ENCODE assay signal across 8 cellular contexts in the genomic region with DNA sequence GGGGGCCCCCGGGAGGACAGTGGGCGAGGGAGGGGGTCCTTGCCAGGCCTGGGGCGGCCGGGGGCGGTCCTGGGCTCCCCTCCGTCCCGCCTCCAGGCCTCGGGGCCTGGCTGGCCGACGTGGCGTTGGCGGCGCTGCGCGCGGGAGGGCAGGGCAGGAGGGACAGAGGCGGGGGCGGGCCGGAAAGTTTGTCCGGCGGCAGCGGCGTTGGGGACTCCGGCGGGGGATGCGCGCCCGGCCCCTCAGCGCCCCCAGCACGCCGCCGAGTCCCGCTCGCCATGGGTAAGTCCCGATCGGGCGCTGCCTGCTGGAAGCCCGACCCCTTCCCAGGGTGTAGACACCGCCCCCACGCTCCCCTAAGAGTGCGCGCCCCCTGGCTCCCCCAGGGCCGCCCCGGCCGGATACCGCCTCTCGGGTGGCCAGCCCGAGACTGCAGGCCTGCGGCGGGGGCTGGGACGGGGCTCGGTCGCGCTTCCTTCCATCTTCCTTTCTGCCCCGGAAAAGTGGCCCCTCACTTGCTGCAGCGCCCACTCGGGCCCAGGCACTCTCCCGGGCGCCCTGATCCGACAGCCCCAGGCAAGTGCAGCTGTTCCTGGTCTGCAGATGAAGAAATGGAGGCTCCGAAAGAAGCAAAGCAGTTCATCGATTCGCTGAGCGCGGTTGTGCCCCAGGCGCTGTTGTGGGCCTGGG. TPM values are rescaled to one million over a fixed set of nuclear protein-coding genes. Genes with fewer than 3 reads are reported as not detected.
DNase-seq lines count a peak whose midpoint lies in the region; ATAC-seq and TF ChIP-seq lines count a peak whose summit lies in the region.

TSS of gene SLC2A10 (plus strand) at position 191 of the 690 bp plus-strand sequence. CDS start at position 279, 88 bp downstream.

- H3K9me3 ChIP-seq in right cardiac atrium (ENCODE audit: control insufficient read depth, low read length): no peaks in the 10 kb centered on the region
- H3K9me3 ChIP-seq in psoas muscle: no peaks in the 10 kb centered on the region

- no peak for TF ChIP-seq CTCF in psoas muscle (IDR thresholded peaks at IDR 0.05)

- no peak for ATAC-seq in activated CD4-positive, alpha-beta T cell treated with anti-CD3 and anti-CD28 coated beads for 36 hours
- peak; percentile 94 to 95 for ATAC-seq in right cardiac atrium
- ATAC-seq in psoas muscle: peak; percentile 51 to 79 (median 61)
- no peak for ATAC-seq in GM18861 (IDR thresholded peaks at IDR 0.05; ENCODE audit: unreplicated experiment)

- H3K4me3 ChIP-seq in right cardiac atrium (ENCODE audit: low read length) (peak within 1 kb of the TSS; percentile 69), psoas muscle (peak within 1 kb of the TSS; percentile 70)

- H3K27ac ChIP-seq in right cardiac atrium (ENCODE audit: low read length) (no peak within 1 kb of the TSS), psoas muscle (peak within 1 kb of the TSS; percentile 53)

- peaks cover 62% of the 10 kb centered on the region for H3K27me3 Mint-ChIP-seq in activated CD4-positive, alpha-beta T cell treated with anti-CD3 and anti-CD28 coated beads for 36 hours
- peaks cover 51% of the 10 kb centered on the region for H3K27me3 Mint-ChIP-seq in activated T-helper 2 cell treated with anti-CD3 and anti-CD28 coated beads, Interferon-gamma antibody, Interleukin-2, Interleukin-4, amounts not matched to agents 10 μg/mL and 5 μg/mL and 100 μg/mL, durations not matched to agents 14 hours and 24 hours and 36 hours (ENCODE audit: low read depth)

- H3K27ac Mint-ChIP-seq in activated CD4-positive, alpha-beta T cell treated with anti-CD3 and anti-CD28 coated beads for 36 hours: no peak within 1 kb of the TSS
- H3K27ac Mint-ChIP-seq in activated T-helper 2 cell treated with anti-CD3 and anti-CD28 coated beads, Interferon-gamma antibody, Interleukin-2, Interleukin-4, amounts not matched to agents 10 μg/mL and 5 μg/mL and 100 μg/mL, durations not matched to agents 14 hours and 24 hours and 36 hours: no peak within 1 kb of the TSS

- H3K27me3 ChIP-seq in right cardiac atrium (ENCODE audit: control insufficient read depth, insufficient read depth): no peaks in the 10 kb centered on the region
- H3K27me3 ChIP-seq in psoas muscle (ENCODE audit: insufficient read depth in 3 of 3, low read length in 2 of 3): peaks cover 0 to 31% (median 13%) of the 10 kb centered on the region in 3 donors

- intact Hi-C loops in activated CD4-positive, alpha-beta T cell treated with anti-CD3 and anti-CD28 coated beads for 36 hours (cut with DNase I, micrococcal nuclease): no loop called here
- intact Hi-C loops in activated T-helper 2 cell treated with anti-CD3 and anti-CD28 coated beads, Interferon-gamma antibody, Interleukin-2, Interleukin-4, amounts not matched to agents 10 μg/mL and 5 μg/mL and 100 μg/mL, durations not matched to agents 14 hours and 24 hours and 36 hours (cut with micrococcal nuclease): no loop called here
- intact Hi-C loops in right cardiac atrium (cut with DNase I) (no loop called here), psoas muscle (cut with DNase I) (no loop called here)

- no peak for DNase-seq in activated CD4-positive, alpha-beta T cell treated with anti-CD3 and anti-CD28 coated beads for 36 hours
- no peak for DNase-seq in activated CD4-positive, alpha-beta T cell treated with anti-CD3 and anti-CD28 coated beads for 1 hour
- DNase-seq in activated T-helper 2 cell treated with anti-CD3 and anti-CD28 coated beads, Interferon-gamma antibody, Interleukin-2, Interleukin-4, amounts not matched to agents 10 μg/mL and 5 μg/mL and 100 μg/mL, durations not matched to agents 14 hours and 24 hours and 36 hours (ENCODE audit: low spot score): no peak
- DNase-seq in right cardiac atrium (peak; percentile 79 to 91 (median 90)), psoas muscle (peak; percentile 67 to 74), superior temporal gyrus (ENCODE audit: extremely low spot score) (no peak)
- DNase-seq in stimulated activated naive CD4-positive, alpha-beta T cell treated with Interleukin-2 at 50 U/mL for 16 hours (lab: John Stamatoyannopoulos, UW): no peak

- H3K9me3 Mint-ChIP-seq in activated CD4-positive, alpha-beta T cell treated with anti-CD3 and anti-CD28 coated beads for 36 hours (ENCODE audit: low read depth): peaks cover 6% of the 10 kb centered on the region
- no peaks in the 10 kb centered on the region for H3K9me3 Mint-ChIP-seq in activated T-helper 2 cell treated with anti-CD3 and anti-CD28 coated beads, Interferon-gamma antibody, Interleukin-2, Interleukin-4, amounts not matched to agents 10 μg/mL and 5 μg/mL and 100 μg/mL, durations not matched to agents 14 hours and 24 hours and 36 hours

- H3K36me3 ChIP-seq in psoas muscle (ENCODE audit: insufficient read depth in 1 of 2, low read depth in 1 of 2): no peaks in the 10 kb centered on the region

- peak within 1 kb of the TSS; percentile 24 for H3K4me3 Mint-ChIP-seq in activated CD4-positive, alpha-beta T cell treated with anti-CD3 and anti-CD28 coated beads for 36 hours
- H3K4me3 Mint-ChIP-seq in activated T-helper 2 cell treated with anti-CD3 and anti-CD28 coated beads, Interferon-gamma antibody, Interleukin-2, Interleukin-4, amounts not matched to agents 10 μg/mL and 5 μg/mL and 100 μg/mL, durations not matched to agents 14 hours and 24 hours and 36 hours (ENCODE audit: low read depth): peak within 1 kb of the TSS; percentile 34

- CTCF ChIA-PET in activated CD4-positive, alpha-beta T cell treated with anti-CD3 and anti-CD28 coated beads for 36 hours (lab: Charles Lee): interaction anchor here (1.0 kb wide), 1 partner anchor 24 kb away, joined by 3 read pairs; no protein-coding TSS in a partner anchor

- H3K4me1 Mint-ChIP-seq in activated CD4-positive, alpha-beta T cell treated with anti-CD3 and anti-CD28 coated beads for 36 hours: peaks cover 11% of the 10 kb centered on the region
- H3K4me1 Mint-ChIP-seq in activated T-helper 2 cell treated with anti-CD3 and anti-CD28 coated beads, Interferon-gamma antibody, Interleukin-2, Interleukin-4, amounts not matched to agents 10 μg/mL and 5 μg/mL and 100 μg/mL, durations not matched to agents 14 hours and 24 hours and 36 hours (ENCODE audit: low read depth): peaks cover 6% of the 10 kb centered on the region

- POLR2A ChIA-PET in activated CD4-positive, alpha-beta T cell treated with anti-CD3 and anti-CD28 coated beads for 36 hours (lab: Charles Lee): no interaction called here

- H3K4me1 ChIP-seq in right cardiac atrium (ENCODE audit: control insufficient read depth, insufficient read depth, low read length) (no peaks in the 10 kb centered on the region), psoas muscle (no peaks in the 10 kb centered on the region)

- WGBS in right cardiac atrium: under 1% methylated on average over 66 of the region's 66 CpGs
- WGBS in psoas muscle, 3 donors: 1 to 2% (median 1%) methylated on average over 48 to 66 of the region's 66 CpGs

- no peaks in the 10 kb centered on the region for H3K36me3 Mint-ChIP-seq in activated CD4-positive, alpha-beta T cell treated with anti-CD3 and anti-CD28 coated beads for 36 hours (ENCODE audit: low read depth)
- no peaks in the 10 kb centered on the region for H3K36me3 Mint-ChIP-seq in activated T-helper 2 cell treated with anti-CD3 and anti-CD28 coated beads, Interferon-gamma antibody, Interleukin-2, Interleukin-4, amounts not matched to agents 10 μg/mL and 5 μg/mL and 100 μg/mL, durations not matched to agents 14 hours and 24 hours and 36 hours (ENCODE audit: low read depth)

RNA-seq across cellular contexts. Expression of gene SLC2A10, which starts in this region (rescaled TPM):
- total RNA-seq in activated CD4-positive, alpha-beta T cell treated with anti-CD3 and anti-CD28 coated beads for 36 hours: not detected
- total RNA-seq in activated T-helper 2 cell treated with anti-CD3 and anti-CD28 coated beads, Interferon-gamma antibody, Interleukin-2, Interleukin-4, amounts not matched to agents 10 μg/mL and 5 μg/mL and 100 μg/mL, durations not matched to agents 14 hours and 24 hours and 36 hours: not detected in 2 replicates
- total RNA-seq in right cardiac atrium (1 to 10 TPM; 6.7 to 8.5 (median 7.6) TPM), psoas muscle (1 to 10 TPM in 3 of 4 donors, under 1 TPM in 1; 0.40 to 1.7 (median 1.3) TPM)
- polyA plus RNA-seq in right cardiac atrium (4.6 TPM), psoas muscle (1 to 10 TPM in 1 of 3 donors, under 1 TPM in 2; 0.61 to 1.3 (median 0.84) TPM)

Comparison
In these comparisons a context has a peak if more than half of its experiments do, and no peak if none do; other contexts are left out.
1. ATAC-seq: peak in right cardiac atrium (2 of 2) and psoas muscle (4 of 4); none in activated CD4-positive, alpha-beta T cell treated with anti-CD3 and anti-CD28 coated beads for 36 hours (single experiment) and GM18861 (single experiment).
2. DNase-seq: peak in right cardiac atrium (3 of 3) and psoas muscle (2 of 2); none in activated CD4-positive, alpha-beta T cell treated with anti-CD3 and anti-CD28 coated beads for 36 hours (single experiment), activated CD4-positive, alpha-beta T cell treated with anti-CD3 and anti-CD28 coated beads for 1 hour (single experiment), activated T-helper 2 cell treated with anti-CD3 and anti-CD28 coated beads, Interferon-gamma antibody, Interleukin-2, Interleukin-4, amounts not matched to agents 10 μg/mL and 5 μg/mL and 100 μg/mL, durations not matched to agents 14 hours and 24 hours and 36 hours (single experiment), superior temporal gyrus (single experiment) and stimulated activated naive CD4-positive, alpha-beta T cell treated with Interleukin-2 at 50 U/mL for 16 hours (single experiment).